ENCODE assay signal across 11 cellular contexts in genomic region chr3:149386299-149386606, GRCh38. TPM values are rescaled to one million over a fixed set of nuclear protein-coding genes. Genes with fewer than 3 reads are reported as not detected.
DNase-seq lines count a peak whose midpoint lies in the region; ATAC-seq and TF ChIP-seq lines count a peak whose summit lies in the region.
"Had no signal": no experiment of that assay in that cellular context is flagged by ENCODE, and none has a peak within 500 bp of the region (broad histone marks: within the 10 kb centered on the region; RNA-seq: fewer than 3 reads in every experiment).

No MANE protein-coding gene starts in this region.

- no peak overlapping the region for H3K9ac ChIP-seq in rectal smooth muscle tissue (ENCODE audit: low read length)

- H3K27ac ChIP-seq in right atrium auricular region: peak overlapping the region; percentile 46 to 76
- peak overlapping the region; percentile 93 for H3K27ac ChIP-seq in hepatocyte
- H3K27ac ChIP-seq in rectal smooth muscle tissue (ENCODE audit: low read depth, low read length): peak overlapping the region; percentile 60

- intact Hi-C loops in left ventricle myocardium superior (cut with micrococcal nuclease): no loop called here
- intact Hi-C loops in sciatic nerve (cut with DNase I): no loop called here

- H3K4me2 ChIP-seq in hepatocyte: peak overlapping the region; percentile 15

- H4K20me1 ChIP-seq in hepatocyte (ENCODE audit: insufficient read depth, poor library complexity, severe bottlenecking): no peaks in the 10 kb centered on the region

- H3K4me1 ChIP-seq in right atrium auricular region: peaks cover 0 to 19% of the 10 kb centered on the region in 2 donors
- H3K4me1 ChIP-seq in hepatocyte (ENCODE audit: insufficient read depth): peaks cover 47% of the 10 kb centered on the region
- peaks cover 14% of the 10 kb centered on the region for H3K4me1 ChIP-seq in rectal smooth muscle tissue (ENCODE audit: control insufficient read depth, insufficient read depth, low read length)

- H3K36me3 ChIP-seq in right atrium auricular region (no peaks in the 10 kb centered on the region), hepatocyte (replicated peaks; ENCODE audit: insufficient read depth, low read depth) (no peaks in the 10 kb centered on the region), rectal smooth muscle tissue (ENCODE audit: control insufficient read depth, insufficient read depth, low read length) (no peaks in the 10 kb centered on the region)

- no peaks in the 10 kb centered on the region for H3K27me3 ChIP-seq in right atrium auricular region
- H3K27me3 ChIP-seq in hepatocyte: no peaks in the 10 kb centered on the region
- H3K27me3 ChIP-seq in rectal smooth muscle tissue (ENCODE audit: control insufficient read depth, insufficient read depth, low read length): no peaks in the 10 kb centered on the region

- no peak overlapping the region for H2AFZ ChIP-seq in hepatocyte

- H3K4me3 ChIP-seq in right atrium auricular region (no peak overlapping the region), hepatocyte (no peak overlapping the region), rectal smooth muscle tissue (ENCODE audit: low read length) (no peak overlapping the region)

- H3K9me3 ChIP-seq in right atrium auricular region (peaks cover 0 to 4% of the 10 kb centered on the region in 2 donors), hepatocyte (ENCODE audit: low read depth) (no peaks in the 10 kb centered on the region)

- H3K79me2 ChIP-seq in hepatocyte: no peaks in the 10 kb centered on the region

- 81% methylated on average over 1 of the region's 1 CpG for WGBS in hepatocyte (ENCODE audit: low lambda C conversion rate, missing lambda C conversion rate)

- DNase-seq in right atrium auricular region (ENCODE audit: low spot score) (no peak), left ventricle myocardium superior (no peak), hepatocyte (ENCODE audit: low spot score) (no peak), sciatic nerve (ENCODE audit: low spot score) (no peak), activated gamma-delta T cell treated with Interleukin-2 at 50 U/mL for 16 hours (no peak)
- DNase-seq in activated CD4-positive, alpha-beta T cell treated with anti-CD3 and anti-CD28 coated beads for 1 hour: no peak
- DNase-seq: effector memory CD8-positive, alpha-beta T cell; NCI-H2029 treated with DMSO at 0.1 percent for 48 hours had no signal

- no peak for TF ChIP-seq CTCF in right atrium auricular region (IDR thresholded peaks at IDR 0.05)
- no peak for TF ChIP-seq CTCF in hepatocyte (IDR thresholded peaks at IDR 0.05; ENCODE audit: poor library complexity)

- H3K9me2 ChIP-seq in hepatocyte (replicated peaks; ENCODE audit: insufficient read depth): no peaks in the 10 kb centered on the region

- ATAC-seq in left ventricle myocardium superior: no peak
- ATAC-seq in sciatic nerve: no peak
- ATAC-seq in GM21526 (IDR thresholded peaks at IDR 0.05; ENCODE audit: low FRiP score, unreplicated experiment): no peak
- ATAC-seq: effector memory CD8-positive, alpha-beta T cell; WTC11 had no signal

RNA-seq across cellular contexts. Expression of gene TM4SF1, which starts 8.8 kb away (rescaled TPM):
- total RNA-seq in right atrium auricular region: 100 to 1,000 TPM; 211 to 341 TPM
- total RNA-seq in left ventricle myocardium superior: 112 TPM
- 164 and 166 TPM in 2 replicates for total RNA-seq in hepatocyte
- 179 and 194 TPM in 2 replicates for polyA plus RNA-seq in hepatocyte
- total RNA-seq in sciatic nerve: 149 TPM

RNA-seq across cellular contexts. Expression of gene TM4SF18, which starts 52.8 kb away (rescaled TPM):
- total RNA-seq in right atrium auricular region (10 to 100 TPM in 1 of 2 donors, 1 to 10 TPM in 1; 6.7 to 13.8 TPM), left ventricle myocardium superior (11.6 TPM), hepatocyte (1.7 and 3.7 TPM in 2 replicates), sciatic nerve (11.8 TPM)
- polyA plus RNA-seq in hepatocyte: 1.5 and 2.1 TPM in 2 replicates
